In genomic region chr11:134248910-134249480, GRCh38 we compare ENCODE assay signal across 25 cellular contexts. TPM values are rescaled to one million over a fixed set of nuclear protein-coding genes. Genes with fewer than 3 reads are reported as not detected.
DNase-seq lines count a peak whose midpoint lies in the region; ATAC-seq and TF ChIP-seq lines count a peak whose summit lies in the region.
"Had no signal": no experiment of that assay in that cellular context is flagged by ENCODE, and none has a peak within 500 bp of the region (broad histone marks: within the 10 kb centered on the region; RNA-seq: fewer than 3 reads in every experiment).

No MANE protein-coding gene starts in this region.

- CTCF ChIA-PET in CD8-positive, alpha-beta memory T cell (lab: Charles Lee): interaction anchor here (1.0 kb wide), 2 partner anchors 27 to 42 kb away, joined by 3 read pairs; no protein-coding TSS in a partner anchor
- CTCF ChIA-PET in activated CD8-positive, alpha-beta T cell treated with anti-CD3 and anti-CD28 coated beads, Interleukin-2, amount 10 ng/mL, durations not matched to agents 7 days and 5 days (lab: Charles Lee): interaction anchor here (0.9 to 2.8 kb wide), 7 partner anchors 13 to 321 kb away, joined by 3 to 8 read pairs (median 5); no protein-coding TSS in a partner anchor

- DNase-seq in NCI-H82 (lab: John Stamatoyannopoulos, UW) (peak; percentile 14), NCI-H82 treated with DMSO at 0.1 percent for 48 hours (lab: John Stamatoyannopoulos, UW; ENCODE audit: unreplicated experiment) (no peak), fibroblast of villous mesenchyme (ENCODE audit: low read depth) (peak; percentile 34), NCI-H2171 (lab: John Stamatoyannopoulos, UW) (no peak), esophagus muscularis mucosa (ENCODE audit: extremely low spot score) (no peak), DMS79 (lab: John Stamatoyannopoulos, UW) (no peak)
- DNase-seq in CD8-positive, alpha-beta memory T cell: no peak
- no peak for DNase-seq in activated CD8-positive, alpha-beta T cell treated with anti-CD3 and anti-CD28 coated beads, Interleukin-2, amount 10 ng/mL, durations not matched to agents 7 days and 5 days
- DNase-seq: activated CD8-positive, alpha-beta memory T cell treated with anti-CD3 and anti-CD28 coated beads, Interleukin-2, amount 50 U/mL, for 4 hours; BE2C; dermis blood vessel endothelial cell; GOT3; kidney; mammary epithelial cell; NCI-H1105 treated with DMSO at 0.1 percent for 48 hours; NCI-H526; right lobe of liver; SHP77 treated with DMSO at 0.1 percent for 48 hours; stimulated activated naive CD4-positive, alpha-beta T cell treated with Interleukin-2 at 50 U/mL for 16 hours; trophoblast cell; WERI-Rb-1 had no signal

- H3K4me3 ChIP-seq in CD8-positive, alpha-beta memory T cell (ENCODE audit: low read length): no peak overlapping the region
- H3K4me3 ChIP-seq in fibroblast of villous mesenchyme (ENCODE audit: low read depth, low read length) (no peak overlapping the region), esophagus muscularis mucosa (no peak overlapping the region)
- H3K4me3 ChIP-seq: cardiac muscle cell, right lobe of liver had no signal

- intact Hi-C loops in esophagus muscularis mucosa (cut with DNase I): no loop called here

- POLR2A ChIA-PET in CD8-positive, alpha-beta memory T cell (lab: Charles Lee): interaction anchor here (2.7 kb wide), 1 partner anchor 24 kb away, joined by 11 read pairs; the partner anchor contains the start of genes NCAPD3 and VPS26B
- POLR2A ChIA-PET in activated CD8-positive, alpha-beta T cell treated with anti-CD3 and anti-CD28 coated beads, Interleukin-2, amount 10 ng/mL, durations not matched to agents 7 days and 5 days (lab: Charles Lee): interaction anchor here (0.8 to 1.8 kb wide), 2 partner anchors 13 to 24 kb away, joined by 3 to 12 read pairs; partner anchors contain the start of genes NCAPD3 and VPS26B

- no peak for TF ChIP-seq POLR2A in esophagus muscularis mucosa (IDR thresholded peaks at IDR 0.05; ENCODE audit: low read depth)

- no peak for TF ChIP-seq EP300 in esophagus muscularis mucosa (IDR thresholded peaks at IDR 0.05)

- ATAC-seq in activated CD8-positive, alpha-beta T cell treated with anti-CD3 and anti-CD28 coated beads, Interleukin-2, amount 10 ng/mL, durations not matched to agents 7 days and 5 days: no peak
- ATAC-seq: right lobe of liver had no signal

- no peaks in the 10 kb centered on the region for H3K9me3 Mint-ChIP-seq in CD8-positive, alpha-beta memory T cell
- H3K9me3 Mint-ChIP-seq in activated CD8-positive, alpha-beta T cell treated with anti-CD3 and anti-CD28 coated beads, Interleukin-2, amount 10 ng/mL, durations not matched to agents 7 days and 5 days (ENCODE audit: insufficient read depth): no peaks in the 10 kb centered on the region

- peak overlapping the region in 7 of 8 donors; percentile 14 to 82 (median 64) for H3K27ac Mint-ChIP-seq in CD8-positive, alpha-beta memory T cell
- H3K27ac Mint-ChIP-seq in activated CD8-positive, alpha-beta T cell treated with anti-CD3 and anti-CD28 coated beads, Interleukin-2, amount 10 ng/mL, durations not matched to agents 7 days and 5 days: peak overlapping the region; percentile 5

- TF ChIP-seq CTCF in fibroblast of villous mesenchyme (IDR thresholded peaks at IDR 0.05; ENCODE audit: insufficient read depth, low read depth, low read length) (no peak), esophagus muscularis mucosa (IDR thresholded peaks at IDR 0.05) (no peak)

- H3K27me3 ChIP-seq in CD8-positive, alpha-beta memory T cell (ENCODE audit: insufficient read depth, low read length, poor library complexity, severe bottlenecking): no peaks in the 10 kb centered on the region
- no peaks in the 10 kb centered on the region for H3K27me3 ChIP-seq in esophagus muscularis mucosa
- H3K27me3 ChIP-seq: BE2C, cardiac muscle cell, right lobe of liver had no signal

- H3K4me1 Mint-ChIP-seq in CD8-positive, alpha-beta memory T cell: peaks cover 20 to 27% (median 25%) of the 10 kb centered on the region in 3 donors
- H3K4me1 Mint-ChIP-seq in activated CD8-positive, alpha-beta T cell treated with anti-CD3 and anti-CD28 coated beads, Interleukin-2, amount 10 ng/mL, durations not matched to agents 7 days and 5 days (ENCODE audit: low read depth): peaks cover 21% of the 10 kb centered on the region

- no peaks in the 10 kb centered on the region for H3K27me3 Mint-ChIP-seq in CD8-positive, alpha-beta memory T cell
- no peaks in the 10 kb centered on the region for H3K27me3 Mint-ChIP-seq in activated CD8-positive, alpha-beta T cell treated with anti-CD3 and anti-CD28 coated beads, Interleukin-2, amount 10 ng/mL, durations not matched to agents 7 days and 5 days (ENCODE audit: low read depth)

- peaks cover 17% of the 10 kb centered on the region for H3K4me1 ChIP-seq in CD8-positive, alpha-beta memory T cell (ENCODE audit: insufficient read depth, low read length)
- peaks cover 5 to 18% (median 17%) of the 10 kb centered on the region in 4 donors for H3K4me1 ChIP-seq in esophagus muscularis mucosa
- H3K4me1 ChIP-seq: BE2C had no signal

- H3K36me3 ChIP-seq in CD8-positive, alpha-beta memory T cell (ENCODE audit: insufficient read depth, low read length): peaks cover 33% of the 10 kb centered on the region
- peaks cover 36 to 75% (median 71%) of the 10 kb centered on the region in 4 donors for H3K36me3 ChIP-seq in esophagus muscularis mucosa

- 62% methylated on average over 7 of the region's 7 CpGs for WGBS in esophagus muscularis mucosa

- no peak overlapping the region for H3K4me3 Mint-ChIP-seq in CD8-positive, alpha-beta memory T cell
- H3K4me3 Mint-ChIP-seq in activated CD8-positive, alpha-beta T cell treated with anti-CD3 and anti-CD28 coated beads, Interleukin-2, amount 10 ng/mL, durations not matched to agents 7 days and 5 days: no peak overlapping the region

- peaks cover 0 to 82% (median 18%) of the 10 kb centered on the region in 3 donors for H3K36me3 Mint-ChIP-seq in CD8-positive, alpha-beta memory T cell
- H3K36me3 Mint-ChIP-seq in activated CD8-positive, alpha-beta T cell treated with anti-CD3 and anti-CD28 coated beads, Interleukin-2, amount 10 ng/mL, durations not matched to agents 7 days and 5 days (ENCODE audit: low read depth): peaks cover 47% of the 10 kb centered on the region

- no peak overlapping the region for H3K27ac ChIP-seq in CD8-positive, alpha-beta memory T cell (ENCODE audit: low read depth, low read length)
- H3K27ac ChIP-seq in esophagus muscularis mucosa (replicated peaks in 1 of 4): no peak overlapping the region
- H3K27ac ChIP-seq: 22Rv1, cardiac muscle cell, parathyroid adenoma, WERI-Rb-1 had no signal

- no peaks in the 10 kb centered on the region for H3K9me3 ChIP-seq in CD8-positive, alpha-beta memory T cell (ENCODE audit: low read length)
- no peaks in the 10 kb centered on the region for H3K9me3 ChIP-seq in esophagus muscularis mucosa
- H3K9me3 ChIP-seq: BE2C, right lobe of liver had no signal

RNA-seq across cellular contexts. Expression of gene THYN1, which starts 4.2 kb away (rescaled TPM):
- 10 to 100 TPM; 58.9 to 68.4 TPM for total RNA-seq in CD8-positive, alpha-beta memory T cell
- polyA plus RNA-seq in CD8-positive, alpha-beta memory T cell: 133 TPM
- total RNA-seq in activated CD8-positive, alpha-beta T cell treated with anti-CD3 and anti-CD28 coated beads, Interleukin-2, amount 10 ng/mL, durations not matched to agents 7 days and 5 days: 10 to 100 TPM; 53.7 to 56.1 TPM
- total RNA-seq in fibroblast of villous mesenchyme (50.3 and 58.3 TPM in 2 replicates), esophagus muscularis mucosa (10 to 100 TPM; 34.1 to 59.6 (median 50.2) TPM)

RNA-seq across cellular contexts. Expression of gene ACAD8, which starts 4.4 kb away (rescaled TPM):
- 10 to 100 TPM; 27.1 to 28.2 TPM for total RNA-seq in CD8-positive, alpha-beta memory T cell
- polyA plus RNA-seq in CD8-positive, alpha-beta memory T cell: 20.9 TPM
- 10 to 100 TPM; 20.7 to 21.1 TPM for total RNA-seq in activated CD8-positive, alpha-beta T cell treated with anti-CD3 and anti-CD28 coated beads, Interleukin-2, amount 10 ng/mL, durations not matched to agents 7 days and 5 days
- total RNA-seq in fibroblast of villous mesenchyme (14.5 and 16.4 TPM in 2 replicates), esophagus muscularis mucosa (10 to 100 TPM; 18.3 to 25.0 (median 21.1) TPM)

RNA-seq across cellular contexts. Expression of gene VPS26B, which starts 24.5 kb away (rescaled TPM):
- 10 to 100 TPM; 36.6 to 36.7 TPM for total RNA-seq in CD8-positive, alpha-beta memory T cell
- 73.5 TPM for polyA plus RNA-seq in CD8-positive, alpha-beta memory T cell
- total RNA-seq in activated CD8-positive, alpha-beta T cell treated with anti-CD3 and anti-CD28 coated beads, Interleukin-2, amount 10 ng/mL, durations not matched to agents 7 days and 5 days: 10 to 100 TPM; 55.1 TPM
- total RNA-seq in fibroblast of villous mesenchyme (41.5 and 42.2 TPM in 2 replicates), esophagus muscularis mucosa (10 to 100 TPM; 30.2 to 50.2 (median 41.7) TPM)

RNA-seq across cellular contexts. Expression of gene NCAPD3, which starts 25.2 kb away (rescaled TPM):
- 10 to 100 TPM; 76.7 to 80.4 TPM for total RNA-seq in CD8-positive, alpha-beta memory T cell
- polyA plus RNA-seq in CD8-positive, alpha-beta memory T cell: 14.3 TPM
- 100 to 1,000 TPM; 125 to 136 TPM for total RNA-seq in activated CD8-positive, alpha-beta T cell treated with anti-CD3 and anti-CD28 coated beads, Interleukin-2, amount 10 ng/mL, durations not matched to agents 7 days and 5 days
- total RNA-seq in fibroblast of villous mesenchyme: 15.5 and 21.2 TPM in 2 replicates
- 1 to 10 TPM; 6.2 to 9.6 (median 8.8) TPM for total RNA-seq in esophagus muscularis mucosa

RNA-seq across cellular contexts. Expression of gene GLB1L3, which starts 27.2 kb away (rescaled TPM):
- 1 to 10 TPM; 2.3 to 3.0 TPM for total RNA-seq in CD8-positive, alpha-beta memory T cell
- 2.0 TPM for polyA plus RNA-seq in CD8-positive, alpha-beta memory T cell
- total RNA-seq in activated CD8-positive, alpha-beta T cell treated with anti-CD3 and anti-CD28 coated beads, Interleukin-2, amount 10 ng/mL, durations not matched to agents 7 days and 5 days: 1 to 10 TPM; 3.8 to 4.0 TPM
- total RNA-seq in fibroblast of villous mesenchyme: not detected in 2 replicates
- total RNA-seq in esophagus muscularis mucosa: under 1 TPM in 3 of 4 donors, not detected in 1; 0.29 to 0.42 (median 0.32) TPM
- total RNA-seq: cardiac muscle cell, dermis blood vessel endothelial cell, endothelial cell of umbilical vein, right lobe of liver had no signal
- polyA plus RNA-seq: cardiac muscle cell, endothelial cell of umbilical vein had no signal

Comparison
In these comparisons a context has a peak if more than half of its experiments do, and no peak if none do; other contexts are left out.
1. DNase-seq: peak in NCI-H82 (single experiment) and fibroblast of villous mesenchyme (single experiment); none in NCI-H82 treated with DMSO at 0.1 percent for 48 hours (single experiment), CD8-positive, alpha-beta memory T cell (0 of 5), activated CD8-positive, alpha-beta T cell treated with anti-CD3 and anti-CD28 coated beads, Interleukin-2, amount 10 ng/mL, durations not matched to agents 7 days and 5 days (single experiment), NCI-H2171 (single experiment), esophagus muscularis mucosa (single experiment) and DMS79 (single experiment).